14 cellular contexts compared by ENCODE assay signal in the genomic region with DNA sequence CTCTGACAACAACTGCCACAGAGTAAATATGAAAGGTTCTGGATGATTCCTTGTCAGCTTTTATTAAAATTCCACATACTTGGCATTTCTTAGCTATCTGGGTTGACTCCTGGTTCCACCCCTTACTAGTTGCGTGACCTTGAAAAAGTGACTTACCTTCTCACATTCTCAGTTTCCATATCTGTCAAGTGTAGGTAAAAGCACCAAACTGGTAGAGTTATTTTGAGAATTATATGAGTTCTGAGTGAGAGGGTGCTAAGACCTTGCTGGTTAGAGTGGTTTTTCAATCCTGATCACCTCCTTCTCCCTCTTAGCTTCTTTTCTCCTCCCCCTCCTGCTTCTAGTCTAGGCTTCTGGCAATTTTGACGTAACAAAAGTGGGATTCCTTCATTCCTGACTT.
DNase-seq lines count a peak whose midpoint lies in the region; ATAC-seq and TF ChIP-seq lines count a peak whose summit lies in the region.
"Had no signal": no experiment of that assay in that cellular context is flagged by ENCODE, and none has a peak within 500 bp of the region (broad histone marks: within the 10 kb centered on the region; RNA-seq: fewer than 3 reads in every experiment).

No MANE protein-coding gene starts in this region.

- no peaks in the 10 kb centered on the region for H3K36me3 Mint-ChIP-seq in activated T-helper 2 cell treated with anti-CD3 and anti-CD28 coated beads, Interferon-gamma antibody, Interleukin-2, Interleukin-4, amounts not matched to agents 10 μg/mL and 5 μg/mL and 100 μg/mL, durations not matched to agents 14 hours and 24 hours and 36 hours (ENCODE audit: low read depth)

- no peak overlapping the region for H3K4ac ChIP-seq in mesendoderm (ENCODE audit: low read depth, low read length)

- no peak overlapping the region for H3K27ac Mint-ChIP-seq in activated T-helper 2 cell treated with anti-CD3 and anti-CD28 coated beads, Interferon-gamma antibody, Interleukin-2, Interleukin-4, amounts not matched to agents 10 μg/mL and 5 μg/mL and 100 μg/mL, durations not matched to agents 14 hours and 24 hours and 36 hours
- H3K27ac Mint-ChIP-seq: IgD-negative memory B cell had no signal

- no peaks in the 10 kb centered on the region for H3K9me3 Mint-ChIP-seq in activated T-helper 2 cell treated with anti-CD3 and anti-CD28 coated beads, Interferon-gamma antibody, Interleukin-2, Interleukin-4, amounts not matched to agents 10 μg/mL and 5 μg/mL and 100 μg/mL, durations not matched to agents 14 hours and 24 hours and 36 hours
- H3K9me3 Mint-ChIP-seq: IgD-negative memory B cell had no signal

- H3K36me3 ChIP-seq in heart right ventricle (no peaks in the 10 kb centered on the region), PC-9 (ENCODE audit: low read depth) (no peaks in the 10 kb centered on the region), mesendoderm (ENCODE audit: control insufficient read depth, insufficient read depth, low read length) (no peaks in the 10 kb centered on the region), vagina (no peaks in the 10 kb centered on the region)

- H3K27ac ChIP-seq in heart right ventricle (peak overlapping the region in 9 of 10 donors; percentile 7 to 77 (median 65)), PC-9 (peak overlapping the region; percentile 22), mesendoderm (ENCODE audit: low read depth, low read length) (no peak overlapping the region), vagina (peak overlapping the region; percentile 24)

- H3F3A ChIP-seq in PC-9 (ENCODE audit: insufficient read depth, low read depth), result peaks cover 3% of the 10 kb centered on the region; the same call in 1 of the 2 replicates

- no peak for TF ChIP-seq POLR2A in vagina (IDR thresholded peaks at IDR 0.05)

- WGBS in heart right ventricle, 2 donors, result 78 to 83% methylated on average over 2 of the region's 2 CpGs
- WGBS in mesendoderm (ENCODE audit: extremely low coverage, insufficient coverage, low lambda C conversion rate), result no CpG with 5 or more reads among the region's 2 CpGs

- H3K79me1 ChIP-seq in mesendoderm (ENCODE audit: low read length), result no peaks in the 10 kb centered on the region

- H2AFZ ChIP-seq in PC-9, result no peak overlapping the region

- H3K4me3 Mint-ChIP-seq in activated T-helper 2 cell treated with anti-CD3 and anti-CD28 coated beads, Interferon-gamma antibody, Interleukin-2, Interleukin-4, amounts not matched to agents 10 μg/mL and 5 μg/mL and 100 μg/mL, durations not matched to agents 14 hours and 24 hours and 36 hours (ENCODE audit: low read depth), result no peak overlapping the region
- H3K4me3 Mint-ChIP-seq: IgD-negative memory B cell had no signal

- no peak overlapping the region for H4K5ac ChIP-seq in mesendoderm (ENCODE audit: low read length)

- H3K4me3 ChIP-seq in heart right ventricle (no peak overlapping the region), PC-9 (no peak overlapping the region), mesendoderm (ENCODE audit: low read length) (no peak overlapping the region), vagina (no peak overlapping the region)

- H4K8ac ChIP-seq in mesendoderm (ENCODE audit: low read depth, low read length), result no peak overlapping the region

- H3K4me2 ChIP-seq in PC-9, result peak overlapping the region; percentile 11
- no peak overlapping the region for H3K4me2 ChIP-seq in mesendoderm (ENCODE audit: low read length)

- H3K9ac ChIP-seq in mesendoderm (ENCODE audit: low read length), result no peak overlapping the region

- H3K9me3 ChIP-seq in heart right ventricle, result no peaks in the 10 kb centered on the region
- no peaks in the 10 kb centered on the region for H3K9me3 ChIP-seq in PC-9 (ENCODE audit: insufficient read depth, low read depth)
- H3K9me3 ChIP-seq in vagina, result no peaks in the 10 kb centered on the region

- H3K27me3 ChIP-seq in heart right ventricle, result no peaks in the 10 kb centered on the region
- no peaks in the 10 kb centered on the region for H3K27me3 ChIP-seq in PC-9 (ENCODE audit: insufficient read depth, low read depth)
- no peaks in the 10 kb centered on the region for H3K27me3 ChIP-seq in mesendoderm (ENCODE audit: insufficient read depth, low read length, poor library complexity)
- no peaks in the 10 kb centered on the region for H3K27me3 ChIP-seq in vagina

- peaks cover 17% of the 10 kb centered on the region; the same call in 1 of the 2 replicates for H3K79me2 ChIP-seq in PC-9 (ENCODE audit: low read depth)
- no peaks in the 10 kb centered on the region for H3K79me2 ChIP-seq in mesendoderm (ENCODE audit: control insufficient read depth, insufficient read depth, low read length)

- no peak for DNase-seq in heart right ventricle
- no peak for DNase-seq in left cardiac atrium
- no peak for DNase-seq in PC-9
- no peak for DNase-seq in mesendoderm
- DNase-seq in vagina (ENCODE audit: extremely low spot score in 2 of 2), result no peak
- no peak for DNase-seq in NCI-H1436 (lab: John Stamatoyannopoulos, UW)
- no peak for DNase-seq in activated T-helper 2 cell treated with anti-CD3 and anti-CD28 coated beads, Interferon-gamma antibody, Interleukin-2, Interleukin-4, amounts not matched to agents 10 μg/mL and 5 μg/mL and 100 μg/mL, durations not matched to agents 14 hours and 24 hours and 36 hours (ENCODE audit: low spot score)
- DNase-seq in NOMO-1 treated with dmso at 0.1 percent for 144 hours (lab: John Stamatoyannopoulos, UW; ENCODE audit: unreplicated experiment), result no peak
- DNase-seq: activated CD4-positive, alpha-beta T cell treated with anti-CD3 and anti-CD28 coated beads, Interleukin-2, amount 50 U/mL, for 48 hours; DMS153; NCI-H1930; NCI-H82; substantia nigra had no signal

- H3K56ac ChIP-seq in mesendoderm (ENCODE audit: low read length), result no peak overlapping the region

- ATAC-seq in heart right ventricle (no peak), left cardiac atrium (no peak)

- H2AK5ac ChIP-seq in mesendoderm (ENCODE audit: low read length), result no peak overlapping the region

- intact Hi-C loops in heart right ventricle (cut with DNase I), result loop anchor here (1.0 to 10.0 kb wide), 10 partner anchors 128 to 427 kb away; partner anchors contain the start of gene GCLM (in 2 of the 10)
- intact Hi-C loops in left cardiac atrium (cut with DNase I), result loop anchor here (2.0 to 5.0 kb wide), 3 partner anchors 287 to 310 kb away; no protein-coding TSS in a partner anchor
- intact Hi-C loops in PC-9 (cut with micrococcal nuclease; ENCODE audit: unreplicated experiment), result loop anchor here (1.0 to 5.0 kb wide), 5 partner anchors 83 to 308 kb away; partner anchors contain the start of genes ABCD3 and ARHGAP29
- intact Hi-C loops in vagina (cut with DNase I), result loop anchor here (5.0 kb wide), 3 partner anchors 97 to 287 kb away; partner anchors contain the start of gene ARHGAP29
- intact Hi-C loops in activated T-helper 2 cell treated with anti-CD3 and anti-CD28 coated beads, Interferon-gamma antibody, Interleukin-2, Interleukin-4, amounts not matched to agents 10 μg/mL and 5 μg/mL and 100 μg/mL, durations not matched to agents 14 hours and 24 hours and 36 hours (cut with micrococcal nuclease), result loop anchor here (5.0 kb wide), 2 partner anchors 128 to 297 kb away; no protein-coding TSS in a partner anchor

- H4K20me1 ChIP-seq in PC-9 (ENCODE audit: insufficient read depth), result no peaks in the 10 kb centered on the region

- peaks cover 0 to 42% (median 24%) of the 10 kb centered on the region in 9 donors for H3K4me1 ChIP-seq in heart right ventricle
- H3K4me1 ChIP-seq in PC-9 (replicated peaks; ENCODE audit: insufficient read depth), result peaks cover 66% of the 10 kb centered on the region
- peaks cover 2% of the 10 kb centered on the region for H3K4me1 ChIP-seq in mesendoderm (ENCODE audit: control insufficient read depth, low read depth, low read length)
- H3K4me1 ChIP-seq in vagina, result no peaks in the 10 kb centered on the region

- H3K18ac ChIP-seq in mesendoderm (ENCODE audit: low read length), result no peak overlapping the region

- peak overlapping the region; percentile 25 for H2BK15ac ChIP-seq in mesendoderm (replicated peaks; ENCODE audit: low read depth)

- CTCF ChIA-PET in PC-9 (lab: Charles Lee), result interaction anchor here (0.5 to 3.5 kb wide), 15 partner anchors 8 to 595 kb away, joined by 3 to 39 read pairs (median 5); no protein-coding TSS in a partner anchor

- H2BK5ac ChIP-seq in mesendoderm (ENCODE audit: low read length), result no peak overlapping the region

- H3K23ac ChIP-seq in mesendoderm (ENCODE audit: low read length), result no peak overlapping the region

- no peak overlapping the region for H2BK120ac ChIP-seq in mesendoderm (ENCODE audit: low read depth, low read length)

- no peaks in the 10 kb centered on the region for H3K9me2 ChIP-seq in PC-9 (ENCODE audit: insufficient read depth)

- TF ChIP-seq CTCF in heart right ventricle (IDR thresholded peaks at IDR 0.05) (no peak), PC-9 (conservative IDR thresholded peaks at IDR 0.05) (no peak), vagina (IDR thresholded peaks at IDR 0.05) (no peak)

- peaks cover 7% of the 10 kb centered on the region for H3K4me1 Mint-ChIP-seq in activated T-helper 2 cell treated with anti-CD3 and anti-CD28 coated beads, Interferon-gamma antibody, Interleukin-2, Interleukin-4, amounts not matched to agents 10 μg/mL and 5 μg/mL and 100 μg/mL, durations not matched to agents 14 hours and 24 hours and 36 hours (ENCODE audit: low read depth)

- H3K27me3 Mint-ChIP-seq in activated T-helper 2 cell treated with anti-CD3 and anti-CD28 coated beads, Interferon-gamma antibody, Interleukin-2, Interleukin-4, amounts not matched to agents 10 μg/mL and 5 μg/mL and 100 μg/mL, durations not matched to agents 14 hours and 24 hours and 36 hours (ENCODE audit: low read depth), result peaks cover 11% of the 10 kb centered on the region

- POLR2A ChIA-PET in PC-9 (lab: Charles Lee; ENCODE audit: unreplicated experiment), result interaction anchor here (0.6 to 1.3 kb wide), 8 partner anchors 87 to 301 kb away, joined by 3 to 13 read pairs (median 4); partner anchors contain the start of gene ARHGAP29

- no TSS peak for BruUV-seq in PC-9 (replicated peaks; lab: Mats Ljungman, UMichigan)
